ENCODE assay signal across 8 cellular contexts in the genomic region with DNA sequence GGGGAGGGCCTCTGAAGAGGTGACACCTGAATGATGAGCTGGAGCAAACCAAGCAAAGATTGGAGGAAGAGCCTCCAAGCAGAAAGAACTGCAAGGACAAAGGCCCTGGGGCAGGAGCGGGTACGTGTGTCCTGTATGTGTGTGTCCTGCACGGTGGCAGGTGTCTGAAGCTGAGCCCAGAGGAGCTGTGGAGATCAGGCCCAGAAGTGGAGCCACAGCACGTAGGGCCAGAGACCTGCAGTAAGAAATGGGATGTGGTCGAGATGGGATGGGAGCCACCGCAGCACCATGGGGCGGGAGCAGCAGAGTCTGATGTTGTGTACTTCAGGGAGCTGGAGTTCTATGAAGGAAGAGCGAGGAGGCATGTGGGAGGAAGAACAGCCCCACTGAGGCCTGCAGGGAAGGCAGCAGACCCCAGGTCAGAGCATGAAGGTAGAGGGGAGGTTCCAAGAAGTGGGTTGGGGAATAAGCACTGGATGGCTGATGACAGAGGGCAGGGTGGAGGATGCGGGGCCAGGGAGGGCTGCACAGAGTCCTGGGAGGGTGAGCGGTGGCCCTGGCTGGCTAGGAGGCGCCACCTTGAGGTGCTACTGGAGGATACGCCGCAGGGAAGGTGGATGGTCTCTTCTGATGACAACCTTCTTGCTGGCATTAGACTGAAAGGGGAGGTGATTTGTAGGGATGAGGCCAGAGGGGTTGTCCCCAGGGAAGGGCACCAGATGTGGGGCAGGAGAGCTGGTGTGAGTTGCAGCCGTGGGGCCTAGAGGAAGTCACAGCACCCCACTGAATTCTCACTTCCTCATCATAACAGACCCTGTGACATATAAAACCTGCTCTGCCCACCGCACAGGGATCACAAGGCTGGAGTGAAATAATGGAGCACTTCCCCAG. TPM values are rescaled to one million over a fixed set of nuclear protein-coding genes. Genes with fewer than 3 reads are reported as not detected.
DNase-seq lines count a peak whose midpoint lies in the region; ATAC-seq, FAIRE-seq and TF ChIP-seq lines count a peak whose summit lies in the region.

No MANE protein-coding gene starts in this region.

- H2BK20ac ChIP-seq in IMR-90 (ENCODE audit: low read depth, low read length): no peak overlapping the region

- ATAC-seq in GM21381 (IDR thresholded peaks at IDR 0.05; ENCODE audit: unreplicated experiment) (peak; percentile 48), IMR-90 (ENCODE audit: low read depth) (peak; percentile 85), T-cell (replicated peaks in 1 of 4) (peak; percentile 79 to 90 (median 82)), HepG2 (peak; percentile 72), HG03045 (IDR thresholded peaks at IDR 0.05; ENCODE audit: unreplicated experiment) (no peak)
- peak; percentile 95 for ATAC-seq in stimulated activated memory B cell treated with anti-CD40 and anti-IgM and Interleukin-4, amounts not matched to agents 10 μg/mL and 1 μg/mL and 100 μg/mL, for 72 hours

- peak; percentile 49 for DNase-seq in DMS53 treated with DMSO at 0.1 percent for 48 hours (lab: John Stamatoyannopoulos, UW; ENCODE audit: unreplicated experiment)
- DNase-seq in IMR-90: peak; percentile 51
- DNase-seq in T-cell: peak in 28 of 34 experiments; percentile 14 to 57 (median 34)
- peak; percentile 61 for DNase-seq in HepG2 (ENCODE audit: low spot score)

- intact Hi-C loops in IMR-90 (cut with micrococcal nuclease): loop anchor here (1.0 to 2.0 kb wide), 2 partner anchors 84 to 158 kb away; no protein-coding TSS in a partner anchor
- intact Hi-C loops in HepG2 (cut with micrococcal nuclease; ENCODE audit: unreplicated experiment): loop anchor here (1.0 kb wide), 2 partner anchors 84 to 158 kb away; no protein-coding TSS in a partner anchor

- H3K4me3 Mint-ChIP-seq in T-cell (no peak overlapping the region), brain (no peak overlapping the region)
- H3K4me3 Mint-ChIP-seq in stimulated activated memory B cell treated with anti-CD40 and anti-IgM and Interleukin-4, amounts not matched to agents 10 μg/mL and 1 μg/mL and 100 μg/mL, for 72 hours: peak overlapping the region; percentile 60

- no peaks in the 10 kb centered on the region for H3K79me1 ChIP-seq in IMR-90 (ENCODE audit: low read depth in 1 of 2, low read length in 2 of 2)

- H4K91ac ChIP-seq in IMR-90 (ENCODE audit: insufficient read depth, low read depth, low read length): no peak overlapping the region

- H3K4me1 Mint-ChIP-seq in T-cell (peaks cover 8 to 20% (median 13%) of the 10 kb centered on the region in 3 donors), brain (peaks cover 17% of the 10 kb centered on the region)
- H3K4me1 Mint-ChIP-seq in stimulated activated memory B cell treated with anti-CD40 and anti-IgM and Interleukin-4, amounts not matched to agents 10 μg/mL and 1 μg/mL and 100 μg/mL, for 72 hours: peaks cover 57% of the 10 kb centered on the region

- H2AFZ ChIP-seq in IMR-90 (replicated peaks; ENCODE audit: low read length, poor library complexity) (peak overlapping the region; percentile 78), HepG2 (ENCODE audit: low read length) (no peak overlapping the region)

- H3K27ac ChIP-seq in IMR-90 (ENCODE audit: insufficient read depth, low read length) (no peak overlapping the region), HepG2 (ENCODE audit: extremely low read length, insufficient read depth, low read length) (no peak overlapping the region)

- no peak for TF ChIP-seq EP300 in HepG2 (IDR thresholded peaks at IDR 0.05; ENCODE audit: low read depth in 2 of 2, low read length in 2 of 2)
- no peak for TF ChIP-seq EP300 in HepG2 (CRISPR knock-in tag; IDR thresholded peaks at IDR 0.05; ENCODE audit: borderline replicate concordance)

- H3K4me3 ChIP-seq in IMR-90 (ENCODE audit: insufficient read depth, low read depth, low read length): no peak overlapping the region
- H3K4me3 ChIP-seq in HepG2 (replicated peaks in 1 of 3; ENCODE audit: insufficient read depth in 1 of 3, low read depth in 2 of 3, low read length in 3 of 3): peak overlapping the region in 1 of 3 experiments; percentile 15; a peak in 1 of 6 replicates

- no peak overlapping the region for H4K8ac ChIP-seq in IMR-90 (ENCODE audit: low read depth in 2 of 2, low read length in 2 of 2)

- no peak overlapping the region for H2BK5ac ChIP-seq in IMR-90 (ENCODE audit: low read depth, low read length, poor library complexity, severe bottlenecking)

- WGBS in IMR-90 (ENCODE audit: extremely low coverage in 2 of 2, insufficient read length in 1 of 2), 2 experiments: 77% methylated on average over 12 of the region's 15 CpGs; no CpG with 5 or more reads in 1 of the 2 experiments
- WGBS in HepG2 (ENCODE audit: low lambda C conversion rate): 31% methylated on average over 15 of the region's 15 CpGs

- H3K27me3 ChIP-seq in IMR-90 (ENCODE audit: control insufficient read depth, insufficient read depth, low read length): no peaks in the 10 kb centered on the region
- H3K27me3 ChIP-seq in HepG2 (ENCODE audit: control insufficient read depth in 1 of 2, insufficient read depth in 2 of 2, low read length in 2 of 2): no peaks in the 10 kb centered on the region

- no peak overlapping the region for H3K56ac ChIP-seq in IMR-90 (ENCODE audit: extremely low read depth, insufficient read depth, low read length)

- no peak overlapping the region; the same call in 2 of the 3 replicates for H2BK15ac ChIP-seq in IMR-90 (ENCODE audit: low read depth, low read length)

- no peak overlapping the region for H3K14ac ChIP-seq in IMR-90 (replicated peaks; ENCODE audit: low read depth, low read length)

- peaks cover 3% of the 10 kb centered on the region for H3K36me3 Mint-ChIP-seq in T-cell
- no peaks in the 10 kb centered on the region for H3K36me3 Mint-ChIP-seq in brain
- no peaks in the 10 kb centered on the region for H3K36me3 Mint-ChIP-seq in stimulated activated memory B cell treated with anti-CD40 and anti-IgM and Interleukin-4, amounts not matched to agents 10 μg/mL and 1 μg/mL and 100 μg/mL, for 72 hours

- POLR2A ChIA-PET in IMR-90 (lab: Charles Lee; ENCODE audit: unreplicated experiment) (no interaction called here), T-cell (lab: Charles Lee) (interaction anchor here (0.6 to 0.7 kb wide), 2 partner anchors 182 to 1563 kb away, joined by 3 to 12 read pairs; no protein-coding TSS in a partner anchor), HepG2 (lab: Yijun Ruan, JAX) (interaction anchor here (1.1 to 1.5 kb wide), 4 partner anchors 10 to 136 kb away, joined by 3 read pairs; partner anchors contain the start of gene HERPUD1)

- no peak overlapping the region for H3K9ac ChIP-seq in IMR-90 (ENCODE audit: low read depth, low read length)
- no peak overlapping the region for H3K9ac ChIP-seq in HepG2 (ENCODE audit: insufficient read depth, low read depth, low read length)

- peak; percentile 70 for TF ChIP-seq CTCF in IMR-90 (conservative IDR thresholded peaks at IDR 0.05; ENCODE audit: low read depth, low read length)
- TF ChIP-seq CTCF in brain (conservative IDR thresholded peaks at IDR 0.05): peak; percentile 55 to 64
- peak; percentile 98 for TF ChIP-seq CTCF in HepG2 (CRISPR knock-in tag; IDR thresholded peaks at IDR 0.05)

- CTCF ChIA-PET in IMR-90 (lab: Yijun Ruan, JAX): interaction anchor here (0.5 to 1.3 kb wide), 5 partner anchors 10 to 161 kb away, joined by 3 to 5 read pairs (median 4); no protein-coding TSS in a partner anchor
- CTCF ChIA-PET in T-cell (lab: Charles Lee): interaction anchor here (0.6 to 4.0 kb wide), 8 partner anchors 16 to 435 kb away, joined by 3 to 14 read pairs (median 5); no protein-coding TSS in a partner anchor
- CTCF ChIA-PET in HepG2 (lab: Yijun Ruan, JAX; ENCODE audit: low intra/inter-chr PET ratio, low total read pairs): interaction anchor here (0.9 to 2.8 kb wide), 3 partner anchors 13 to 157 kb away, joined by 4 to 20 read pairs (median 4); no protein-coding TSS in a partner anchor

- H2AK5ac ChIP-seq in IMR-90 (ENCODE audit: low read depth, low read length): 0 out of 2 replicates have a peak overlapping the region, but pooled peaks have one; percentile 33

- dilution Hi-C loops in IMR-90 (cut with HindIII; ENCODE audit: low sequenced_read_pairs, unreplicated experiment): no loop called here

- H4K20me1 ChIP-seq in IMR-90 (ENCODE audit: insufficient read depth, low read length) (peaks cover 9% of the 10 kb centered on the region), HepG2 (ENCODE audit: insufficient read depth, low read length) (peaks cover 4% of the 10 kb centered on the region; the same call in 1 of the 2 replicates)

- H2BK120ac ChIP-seq in IMR-90 (ENCODE audit: low read depth, low read length): no peak overlapping the region

- no peak overlapping the region for H3K18ac ChIP-seq in IMR-90 (ENCODE audit: low read depth, low read length)

- H3K4me1 ChIP-seq in IMR-90 (ENCODE audit: control insufficient read depth, insufficient read depth, low read length) (no peaks in the 10 kb centered on the region), HepG2 (ENCODE audit: insufficient read depth, low read length) (peaks cover 53% of the 10 kb centered on the region)

- H3K9me3 Mint-ChIP-seq in T-cell: no peaks in the 10 kb centered on the region
- peaks cover 0 to 5% (median 0%) of the 10 kb centered on the region in 5 experiments for H3K9me3 Mint-ChIP-seq in brain
- H3K9me3 Mint-ChIP-seq in stimulated activated memory B cell treated with anti-CD40 and anti-IgM and Interleukin-4, amounts not matched to agents 10 μg/mL and 1 μg/mL and 100 μg/mL, for 72 hours: no peaks in the 10 kb centered on the region

- TF ChIP-seq RAD21 in IMR-90 (IDR thresholded peaks at IDR 0.05; ENCODE audit: low read length) (peak; percentile 81), HepG2 (CRISPR knock-in tag; IDR thresholded peaks at IDR 0.05) (peak; percentile 90)

- H3K27ac Mint-ChIP-seq in T-cell (peak overlapping the region in 1 of 2 donors; percentile 7), brain (peak overlapping the region in 1 of 5 experiments; percentile 50)
- peak overlapping the region; percentile 79 for H3K27ac Mint-ChIP-seq in stimulated activated memory B cell treated with anti-CD40 and anti-IgM and Interleukin-4, amounts not matched to agents 10 μg/mL and 1 μg/mL and 100 μg/mL, for 72 hours

- H3K27me3 Mint-ChIP-seq in T-cell (no peaks in the 10 kb centered on the region), brain (no peaks in the 10 kb centered on the region)
- no peaks in the 10 kb centered on the region for H3K27me3 Mint-ChIP-seq in stimulated activated memory B cell treated with anti-CD40 and anti-IgM and Interleukin-4, amounts not matched to agents 10 μg/mL and 1 μg/mL and 100 μg/mL, for 72 hours

- TF ChIP-seq POLR2A in IMR-90 (IDR thresholded peaks at IDR 0.05; ENCODE audit: low read depth, low read length): peak; percentile 14; the same call in 1 of the 2 replicates
- no peak for TF ChIP-seq POLR2A in HepG2 (IDR thresholded peaks at IDR 0.05; ENCODE audit: insufficient read depth in 1 of 2, low read depth in 2 of 2, low read length in 2 of 2)

- no peaks in the 10 kb centered on the region for H3K79me2 ChIP-seq in HepG2 (ENCODE audit: insufficient read depth, low read length)

- H3K4me2 ChIP-seq in IMR-90 (ENCODE audit: low read depth, low read length) (no peak overlapping the region), HepG2 (ENCODE audit: low read depth, low read length) (peak overlapping the region; percentile 36)

- 0 out of 2 replicates have a peak, but pooled peaks cover 4% of the 10 kb centered on the region for H3K9me1 ChIP-seq in IMR-90 (ENCODE audit: insufficient read depth, low read length)

- H3K9me3 ChIP-seq in IMR-90 (ENCODE audit: control insufficient read depth, insufficient read depth, low read length) (no peaks in the 10 kb centered on the region), HepG2 (ENCODE audit: low read length) (no peaks in the 10 kb centered on the region)

- peak; percentile 32 for FAIRE-seq in HepG2 (lab: Jason Lieb, UNC)

- BruUV-seq in IMR-90 (replicated peaks; lab: Mats Ljungman, UMichigan) (no TSS peak), HepG2 (replicated peaks; lab: Mats Ljungman, UMichigan) (no TSS peak)

- peak overlapping the region; percentile 58 for H2AK9ac ChIP-seq in IMR-90 (replicated peaks; ENCODE audit: low read depth, low read length, poor library complexity)

- in situ Hi-C loops in IMR-90 (cut with MboI; ENCODE audit: low sequenced_read_pairs): loop anchor here (5.0 kb wide), 1 partner anchor 84 kb away; the partner anchor contains the start of gene SLC12A3
- in situ Hi-C loops in HepG2 (cut with HindIII; ENCODE audit: extremely low pct_ligation_motif_present, low pct_unique_long_range_greater_than_20kb): loop anchor here (5.0 kb wide), 1 partner anchor 84 kb away; the partner anchor contains the start of gene SLC12A3

- H4K5ac ChIP-seq in IMR-90 (ENCODE audit: low read depth, low read length): no peak overlapping the region

- no peak overlapping the region for H3K23ac ChIP-seq in IMR-90 (ENCODE audit: low read depth, low read length)

- H3K4ac ChIP-seq in IMR-90 (ENCODE audit: low read depth, low read length): no peak overlapping the region

- peaks cover 4% of the 10 kb centered on the region; the same call in 1 of the 2 replicates for H3K36me3 ChIP-seq in IMR-90 (ENCODE audit: control insufficient read depth, insufficient read depth, low read length)
- H3K36me3 ChIP-seq in HepG2 (replicated peaks in 1 of 2; ENCODE audit: control insufficient read depth in 1 of 2, insufficient read depth in 2 of 2, low read length in 2 of 2): no peaks in the 10 kb centered on the region

RNA-seq across cellular contexts. Expression of gene CETP, which starts 10.6 kb away (rescaled TPM):
- total RNA-seq in IMR-90 (2012; rRNA removed) (not detected in 2 replicates), T-cell (under 1 TPM in 3 of 5 donors, not detected in 2; 0.18 to 0.25 (median 0.19) TPM), HepG2 (2016; rRNA removed; fragmentation: Illumina TruSeq; extraction: Trizol) (0.31 TPM in 1 of 2 replicates, not detected in the other)
- polyA plus RNA-seq in IMR-90 (2012; rRNA removed) (not detected in 2 replicates), brain (ENCODE audit: insufficient read depth, low read depth, low replicate concordance) (1.6 TPM), HepG2 (2011; rRNA removed) (9.8 and 15.7 TPM in 2 replicates)
- not detected in 2 replicates for polyA plus RNA-seq in IMR-90 (2012; cell fraction: cytosol; rRNA removed)
- polyA plus RNA-seq in IMR-90 (2012; cell fraction: nucleus; rRNA removed; ENCODE audit: low replicate concordance): 0.07 and 0.18 TPM in 2 replicates
- not detected in 2 replicates for total RNA-seq in HepG2 (2016; cell fraction: cytosol; rRNA removed; fragmentation: Illumina TruSeq; extraction: Trizol; ENCODE audit: low read depth)
- total RNA-seq in HepG2 (2016; cell fraction: insoluble cytoplasmic fraction; rRNA removed; fragmentation: Illumina TruSeq; extraction: Trizol): 0.17 TPM in 1 of 2 replicates, not detected in the other
- 0.14 and 0.25 TPM in 2 replicates for total RNA-seq in HepG2 (2016; cell fraction: membrane; rRNA removed; fragmentation: Illumina TruSeq; extraction: Trizol)
- total RNA-seq in HepG2 (2016; cell fraction: nucleus; rRNA removed; fragmentation: Illumina TruSeq; extraction: Trizol): 0.28 TPM in 2 replicates
- 7.5 and 11.8 TPM in 2 replicates for polyA plus RNA-seq in HepG2 (2011; cell fraction: cytosol; rRNA removed)
- 8.6 and 9.0 TPM in 2 replicates for polyA plus RNA-seq in HepG2 (2011; cell fraction: nucleus; rRNA removed)
- 1.5 and 3.1 TPM in 2 replicates for polyA plus RNA-seq in HepG2 (2012)
- 0.25 and 0.33 TPM in 2 replicates for polyA plus RNA-seq in HepG2 (2016; cell fraction: cytosol; fragmentation: Illumina TruSeq; extraction: Trizol; ENCODE audit: low read depth)
- 0.32 and 0.36 TPM in 2 replicates for polyA plus RNA-seq in HepG2 (2016; cell fraction: insoluble cytoplasmic fraction; fragmentation: Illumina TruSeq; extraction: Trizol; ENCODE audit: low read depth)
- 0.11 and 0.17 TPM in 2 replicates for polyA plus RNA-seq in HepG2 (2016; cell fraction: membrane; fragmentation: Illumina TruSeq; extraction: Trizol; ENCODE audit: low read depth)
- polyA plus RNA-seq in HepG2 (2016; cell fraction: nucleus; fragmentation: Illumina TruSeq; extraction: Trizol; ENCODE audit: insufficient read depth, low read depth): 0.56 and 0.62 TPM in 2 replicates
- polyA minus RNA-seq in HepG2 (2011; rRNA and poly(A)+ RNA removed; ENCODE audit: low replicate concordance): 0.07 and 7.1 TPM in 2 replicates
- 2.1 and 4.2 TPM in 2 replicates for polyA minus RNA-seq in HepG2 (2011; cell fraction: cytosol; rRNA and poly(A)+ RNA removed)
- 1.5 and 2.5 TPM in 2 replicates for polyA minus RNA-seq in HepG2 (2011; cell fraction: nucleus; rRNA and poly(A)+ RNA removed)

RNA-seq across cellular contexts. Expression of gene HERPUD1, which starts 19.2 kb away (rescaled TPM):
- total RNA-seq in IMR-90 (2012; rRNA removed) (83.3 and 148 TPM in 2 replicates), T-cell (100 to 1,000 TPM; 149 to 185 (median 167) TPM), HepG2 (2016; rRNA removed; fragmentation: Illumina TruSeq; extraction: Trizol) (65.3 and 96.2 TPM in 2 replicates)
- polyA plus RNA-seq in IMR-90 (2012; rRNA removed) (122 and 130 TPM in 2 replicates), brain (ENCODE audit: insufficient read depth, low read depth, low replicate concordance) (164 TPM), HepG2 (2011; rRNA removed) (311 and 323 TPM in 2 replicates)
- 188 and 191 TPM in 2 replicates for polyA plus RNA-seq in IMR-90 (2012; cell fraction: cytosol; rRNA removed)
- polyA plus RNA-seq in IMR-90 (2012; cell fraction: nucleus; rRNA removed; ENCODE audit: low replicate concordance): 154 and 210 TPM in 2 replicates
- 30.1 and 30.9 TPM in 2 replicates for total RNA-seq in HepG2 (2016; cell fraction: cytosol; rRNA removed; fragmentation: Illumina TruSeq; extraction: Trizol; ENCODE audit: low read depth)
- total RNA-seq in HepG2 (2016; cell fraction: insoluble cytoplasmic fraction; rRNA removed; fragmentation: Illumina TruSeq; extraction: Trizol): 63.9 and 93.3 TPM in 2 replicates
- 64.8 and 86.4 TPM in 2 replicates for total RNA-seq in HepG2 (2016; cell fraction: membrane; rRNA removed; fragmentation: Illumina TruSeq; extraction: Trizol)
- 133 and 155 TPM in 2 replicates for total RNA-seq in HepG2 (2016; cell fraction: nucleus; rRNA removed; fragmentation: Illumina TruSeq; extraction: Trizol)
- 179 and 230 TPM in 2 replicates for polyA plus RNA-seq in HepG2 (2011; cell fraction: cytosol; rRNA removed)
- polyA plus RNA-seq in HepG2 (2011; cell fraction: nucleus; rRNA removed): 192 and 208 TPM in 2 replicates
- 165 and 190 TPM in 2 replicates for polyA plus RNA-seq in HepG2 (2012)
- polyA plus RNA-seq in HepG2 (2016; cell fraction: cytosol; fragmentation: Illumina TruSeq; extraction: Trizol; ENCODE audit: low read depth): 33.0 and 44.6 TPM in 2 replicates
- 80.1 and 93.2 TPM in 2 replicates for polyA plus RNA-seq in HepG2 (2016; cell fraction: insoluble cytoplasmic fraction; fragmentation: Illumina TruSeq; extraction: Trizol; ENCODE audit: low read depth)
- 58.1 and 78.2 TPM in 2 replicates for polyA plus RNA-seq in HepG2 (2016; cell fraction: membrane; fragmentation: Illumina TruSeq; extraction: Trizol; ENCODE audit: low read depth)
- polyA plus RNA-seq in HepG2 (2016; cell fraction: nucleus; fragmentation: Illumina TruSeq; extraction: Trizol; ENCODE audit: insufficient read depth, low read depth): 216 and 231 TPM in 2 replicates
- polyA minus RNA-seq in HepG2 (2011; rRNA and poly(A)+ RNA removed; ENCODE audit: low replicate concordance): 206 and 472 TPM in 2 replicates
- polyA minus RNA-seq in HepG2 (2011; cell fraction: cytosol; rRNA and poly(A)+ RNA removed): 126 and 139 TPM in 2 replicates
- 287 and 365 TPM in 2 replicates for polyA minus RNA-seq in HepG2 (2011; cell fraction: nucleus; rRNA and poly(A)+ RNA removed)

RNA-seq across cellular contexts. Expression of gene NLRC5, which starts 38.2 kb away (rescaled TPM):
- total RNA-seq in IMR-90 (2012; rRNA removed) (5.3 and 9.1 TPM in 2 replicates), T-cell (100 to 1,000 TPM; 390 to 711 (median 496) TPM), HepG2 (2016; rRNA removed; fragmentation: Illumina TruSeq; extraction: Trizol) (3.1 and 6.3 TPM in 2 replicates)
- polyA plus RNA-seq in IMR-90 (2012; rRNA removed) (14.9 and 15.8 TPM in 2 replicates), brain (ENCODE audit: insufficient read depth, low read depth, low replicate concordance) (2.0 TPM), HepG2 (2011; rRNA removed) (12.7 and 15.7 TPM in 2 replicates)
- 6.1 and 7.0 TPM in 2 replicates for polyA plus RNA-seq in IMR-90 (2012; cell fraction: cytosol; rRNA removed)
- polyA plus RNA-seq in IMR-90 (2012; cell fraction: nucleus; rRNA removed; ENCODE audit: low replicate concordance): 69.7 and 95.5 TPM in 2 replicates
- total RNA-seq in HepG2 (2016; cell fraction: cytosol; rRNA removed; fragmentation: Illumina TruSeq; extraction: Trizol; ENCODE audit: low read depth): 1.8 and 4.8 TPM in 2 replicates
- total RNA-seq in HepG2 (2016; cell fraction: insoluble cytoplasmic fraction; rRNA removed; fragmentation: Illumina TruSeq; extraction: Trizol): 3.7 and 4.8 TPM in 2 replicates
- 2.8 and 2.9 TPM in 2 replicates for total RNA-seq in HepG2 (2016; cell fraction: membrane; rRNA removed; fragmentation: Illumina TruSeq; extraction: Trizol)
- total RNA-seq in HepG2 (2016; cell fraction: nucleus; rRNA removed; fragmentation: Illumina TruSeq; extraction: Trizol): 12.6 and 13.0 TPM in 2 replicates
- polyA plus RNA-seq in HepG2 (2011; cell fraction: cytosol; rRNA removed): 4.5 and 4.8 TPM in 2 replicates
- 114 and 130 TPM in 2 replicates for polyA plus RNA-seq in HepG2 (2011; cell fraction: nucleus; rRNA removed)
- polyA plus RNA-seq in HepG2 (2012): 3.8 and 11.3 TPM in 2 replicates
- 0.85 and 0.96 TPM in 2 replicates for polyA plus RNA-seq in HepG2 (2016; cell fraction: cytosol; fragmentation: Illumina TruSeq; extraction: Trizol; ENCODE audit: low read depth)
- polyA plus RNA-seq in HepG2 (2016; cell fraction: insoluble cytoplasmic fraction; fragmentation: Illumina TruSeq; extraction: Trizol; ENCODE audit: low read depth): 3.1 and 3.4 TPM in 2 replicates
- 2.0 and 2.8 TPM in 2 replicates for polyA plus RNA-seq in HepG2 (2016; cell fraction: membrane; fragmentation: Illumina TruSeq; extraction: Trizol; ENCODE audit: low read depth)
- polyA plus RNA-seq in HepG2 (2016; cell fraction: nucleus; fragmentation: Illumina TruSeq; extraction: Trizol; ENCODE audit: insufficient read depth, low read depth): 16.8 and 24.4 TPM in 2 replicates
- polyA minus RNA-seq in HepG2 (2011; rRNA and poly(A)+ RNA removed; ENCODE audit: low replicate concordance): 21.4 and 102 TPM in 2 replicates
- 4.4 and 4.9 TPM in 2 replicates for polyA minus RNA-seq in HepG2 (2011; cell fraction: cytosol; rRNA and poly(A)+ RNA removed)
- 33.9 and 46.2 TPM in 2 replicates for polyA minus RNA-seq in HepG2 (2011; cell fraction: nucleus; rRNA and poly(A)+ RNA removed)

Comparison
In these comparisons a context has a peak if more than half of its experiments do, and no peak if none do; other contexts are left out.
1. RNA of gene NLRC5, which starts 38.2 kb away (total RNA-seq): 390 to 711 TPM in T-cell; 5.3 to 9.1 TPM in IMR-90 and 1.8 to 13.0 TPM in HepG2; every median in the first group is over 10 times any median in the second.
2. Peak in every context shown above with its lines, with median percentiles within 50 percentile points of each other: DNase-seq and CTCF ChIP-seq.